9 cellular contexts compared by ENCODE assay signal in the genomic region with DNA sequence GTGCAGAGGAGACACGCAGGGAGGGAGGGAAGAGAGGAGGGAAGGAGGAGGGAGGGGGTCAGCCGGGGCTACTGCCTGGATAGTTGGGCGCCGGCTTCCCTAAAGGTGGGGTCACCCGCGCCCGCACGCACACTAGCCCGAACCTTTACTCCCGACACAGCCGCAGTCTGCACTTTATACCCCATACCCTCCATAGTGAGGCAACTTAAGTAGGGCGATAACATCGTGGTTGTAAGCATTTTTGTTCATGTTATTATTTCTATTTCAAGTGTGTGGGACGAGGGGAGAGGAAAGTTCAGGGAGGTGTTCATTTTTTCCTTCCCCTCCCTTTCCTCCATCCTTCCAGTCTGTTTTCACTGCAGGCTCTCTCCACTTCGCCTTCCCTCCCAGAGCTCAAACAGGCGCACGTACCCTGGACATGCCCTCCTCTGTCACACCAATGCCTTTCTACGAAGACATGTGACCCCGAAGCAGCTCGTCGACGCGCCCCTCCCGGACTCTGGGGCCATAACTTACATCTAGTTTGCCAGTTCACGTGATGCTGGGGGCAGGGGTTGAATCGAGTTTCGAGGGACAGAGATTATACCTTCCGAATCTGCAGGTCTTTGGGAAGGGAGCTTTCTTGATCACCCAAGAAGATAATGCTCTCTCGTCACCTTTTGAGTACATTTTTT.
A peak's percentile ranks its signal among the peaks of the same experiment; 100 is the strongest.
DNase-seq lines count a peak whose midpoint lies in the region; ATAC-seq lines count a peak whose summit lies in the region.
"Had no signal": no experiment of that assay in that cellular context is flagged by ENCODE, and none has a peak within 500 bp of the region (broad histone marks: within the 10 kb centered on the region; RNA-seq: fewer than 3 reads in every experiment).

A gene with protein sequence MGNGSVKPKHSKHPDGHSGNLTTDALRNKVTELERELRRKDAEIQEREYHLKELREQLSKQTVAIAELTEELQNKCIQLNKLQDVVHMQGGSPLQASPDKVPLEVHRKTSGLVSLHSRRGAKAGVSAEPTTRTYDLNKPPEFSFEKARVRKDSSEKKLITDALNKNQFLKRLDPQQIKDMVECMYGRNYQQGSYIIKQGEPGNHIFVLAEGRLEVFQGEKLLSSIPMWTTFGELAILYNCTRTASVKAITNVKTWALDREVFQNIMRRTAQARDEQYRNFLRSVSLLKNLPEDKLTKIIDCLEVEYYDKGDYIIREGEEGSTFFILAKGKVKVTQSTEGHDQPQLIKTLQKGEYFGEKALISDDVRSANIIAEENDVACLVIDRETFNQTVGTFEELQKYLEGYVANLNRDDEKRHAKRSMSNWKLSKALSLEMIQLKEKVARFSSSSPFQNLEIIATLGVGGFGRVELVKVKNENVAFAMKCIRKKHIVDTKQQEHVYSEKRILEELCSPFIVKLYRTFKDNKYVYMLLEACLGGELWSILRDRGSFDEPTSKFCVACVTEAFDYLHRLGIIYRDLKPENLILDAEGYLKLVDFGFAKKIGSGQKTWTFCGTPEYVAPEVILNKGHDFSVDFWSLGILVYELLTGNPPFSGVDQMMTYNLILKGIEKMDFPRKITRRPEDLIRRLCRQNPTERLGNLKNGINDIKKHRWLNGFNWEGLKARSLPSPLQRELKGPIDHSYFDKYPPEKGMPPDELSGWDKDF (minus strand): TSS at position 4 of the 674 bp plus-strand sequence. CDS start 10,175 bp downstream, outside the sequence.

- H3K27me3 Mint-ChIP-seq in activated naive CD8-positive, alpha-beta T cell treated with anti-CD3 and anti-CD28 coated beads, Interleukin-2, amount 50 U/mL, for 24 hours: peaks cover 33% of the 10 kb centered on the region
- peaks cover 53% of the 10 kb centered on the region for H3K27me3 Mint-ChIP-seq in stimulated activated naive CD8-positive, alpha-beta T cell treated with anti-CD3 and anti-CD28 coated beads, Interleukin-15, Interleukin-2, amounts not matched to agents 100 ng/mL and 50 ng/mL, for 24 hours

- peaks cover 12% of the 10 kb centered on the region for H3K4me1 Mint-ChIP-seq in activated naive CD8-positive, alpha-beta T cell treated with anti-CD3 and anti-CD28 coated beads, Interleukin-2, amount 50 U/mL, for 24 hours
- H3K4me1 Mint-ChIP-seq in stimulated activated naive CD8-positive, alpha-beta T cell treated with anti-CD3 and anti-CD28 coated beads, Interleukin-15, Interleukin-2, amounts not matched to agents 100 ng/mL and 50 ng/mL, for 24 hours (ENCODE audit: low read depth): peaks cover 9% of the 10 kb centered on the region

- H3K36me3 Mint-ChIP-seq in activated naive CD8-positive, alpha-beta T cell treated with anti-CD3 and anti-CD28 coated beads, Interleukin-2, amount 50 U/mL, for 24 hours (ENCODE audit: low read depth): no peaks in the 10 kb centered on the region
- no peaks in the 10 kb centered on the region for H3K36me3 Mint-ChIP-seq in stimulated activated naive CD8-positive, alpha-beta T cell treated with anti-CD3 and anti-CD28 coated beads, Interleukin-15, Interleukin-2, amounts not matched to agents 100 ng/mL and 50 ng/mL, for 24 hours (ENCODE audit: low read depth)
- H3K36me3 Mint-ChIP-seq: CD4-positive, CD25-positive, alpha-beta regulatory T cell had no signal

- no peaks in the 10 kb centered on the region for H3K9me3 Mint-ChIP-seq in activated naive CD8-positive, alpha-beta T cell treated with anti-CD3 and anti-CD28 coated beads, Interleukin-2, amount 50 U/mL, for 24 hours
- no peaks in the 10 kb centered on the region for H3K9me3 Mint-ChIP-seq in stimulated activated naive CD8-positive, alpha-beta T cell treated with anti-CD3 and anti-CD28 coated beads, Interleukin-15, Interleukin-2, amounts not matched to agents 100 ng/mL and 50 ng/mL, for 24 hours

- H3K4me3 Mint-ChIP-seq in activated naive CD8-positive, alpha-beta T cell treated with anti-CD3 and anti-CD28 coated beads, Interleukin-2, amount 50 U/mL, for 24 hours: peak within 1 kb of the TSS; percentile 56
- H3K4me3 Mint-ChIP-seq in stimulated activated naive CD8-positive, alpha-beta T cell treated with anti-CD3 and anti-CD28 coated beads, Interleukin-15, Interleukin-2, amounts not matched to agents 100 ng/mL and 50 ng/mL, for 24 hours: peak within 1 kb of the TSS; percentile 60

- ATAC-seq in activated naive CD8-positive, alpha-beta T cell treated with anti-CD3 and anti-CD28 coated beads, Interleukin-2, amount 50 U/mL, for 24 hours: peak; percentile 11
- ATAC-seq in GM19463 (IDR thresholded peaks at IDR 0.05; ENCODE audit: unreplicated experiment) (no peak), HG02981 (IDR thresholded peaks at IDR 0.05; ENCODE audit: unreplicated experiment) (no peak), GM21447 (IDR thresholded peaks at IDR 0.05; ENCODE audit: unreplicated experiment) (no peak)

- DNase-seq in NCI-H2171 treated with DMSO at 0.1 percent for 48 hours (lab: John Stamatoyannopoulos, UW) (peak; percentile 39), NCI-H2171 (lab: John Stamatoyannopoulos, UW) (no peak), islet precursor cell (peak; percentile 57)
- DNase-seq in activated naive CD8-positive, alpha-beta T cell treated with anti-CD3 and anti-CD28 coated beads, Interleukin-2, amount 50 U/mL, for 24 hours: no peak

- H3K27ac Mint-ChIP-seq in activated naive CD8-positive, alpha-beta T cell treated with anti-CD3 and anti-CD28 coated beads, Interleukin-2, amount 50 U/mL, for 24 hours: no peak within 1 kb of the TSS
- no peak within 1 kb of the TSS for H3K27ac Mint-ChIP-seq in stimulated activated naive CD8-positive, alpha-beta T cell treated with anti-CD3 and anti-CD28 coated beads, Interleukin-15, Interleukin-2, amounts not matched to agents 100 ng/mL and 50 ng/mL, for 24 hours
- H3K27ac Mint-ChIP-seq: CD4-positive, CD25-positive, alpha-beta regulatory T cell had no signal

Comparison
In these comparisons a context has a peak if more than half of its experiments do, and no peak if none do; other contexts are left out.
1. DNase-seq: peak in NCI-H2171 treated with DMSO at 0.1 percent for 48 hours (single experiment) and islet precursor cell (single experiment); none in NCI-H2171 (single experiment) and activated naive CD8-positive, alpha-beta T cell treated with anti-CD3 and anti-CD28 coated beads, Interleukin-2, amount 50 U/mL, for 24 hours (single experiment).